In genomic region chr15:90315276-90315982, GRCh38 we compare ENCODE assay signal across 9 cellular contexts. TPM values are rescaled to one million over a fixed set of nuclear protein-coding genes. Genes with fewer than 3 reads are reported as not detected.
A peak's percentile ranks its signal among the peaks of the same experiment; 100 is the strongest.
DNase-seq lines count a peak whose midpoint lies in the region; ATAC-seq and TF ChIP-seq lines count a peak whose summit lies in the region.
"Had no signal": no experiment of that assay in that cellular context is flagged by ENCODE, and none has a peak within 500 bp of the region (broad histone marks: within the 10 kb centered on the region; RNA-seq: fewer than 3 reads in every experiment).

No MANE protein-coding gene starts in this region.

- H3K27me3 ChIP-seq in ascending aorta (no peaks in the 10 kb centered on the region), prostate gland (replicated peaks; ENCODE audit: insufficient read depth) (no peaks in the 10 kb centered on the region)

- no peak for TF ChIP-seq POLR2A in prostate gland (IDR thresholded peaks at IDR 0.05)

- peak overlapping the region in 1 of 2 donors; percentile 13 for H3K4me3 ChIP-seq in ascending aorta
- H3K4me3 ChIP-seq in prostate gland = no peak overlapping the region

- H3K36me3 ChIP-seq in ascending aorta (no peaks in the 10 kb centered on the region), prostate gland (no peaks in the 10 kb centered on the region)

- no peak for TF ChIP-seq CTCF in ascending aorta (IDR thresholded peaks at IDR 0.05)
- TF ChIP-seq CTCF in prostate gland (IDR thresholded peaks at IDR 0.05) = no peak

- H3K4me1 ChIP-seq in ascending aorta = peaks cover 6 to 12% of the 10 kb centered on the region in 2 donors
- H3K4me1 ChIP-seq in prostate gland (replicated peaks) = no peaks in the 10 kb centered on the region

- intact Hi-C loops in ascending aorta (cut with DNase I) (loop anchor here (10.0 kb wide), 1 partner anchor 299 kb away; no protein-coding TSS in a partner anchor), left ventricle myocardium superior (cut with micrococcal nuclease) (no loop called here), prostate gland (cut with DNase I) (loop anchor here (10.0 kb wide), 2 partner anchors 309 to 569 kb away; partner anchors contain the start of gene FES)

- 19% methylated on average over 5 of the region's 5 CpGs for WGBS in prostate gland

- no peaks in the 10 kb centered on the region for H3K9me3 ChIP-seq in ascending aorta
- H3K9me3 ChIP-seq in prostate gland = no peaks in the 10 kb centered on the region

- peak overlapping the region; percentile 75 to 79 for H3K27ac ChIP-seq in ascending aorta
- peak overlapping the region; percentile 58 to 78 for H3K27ac ChIP-seq in prostate gland

- DNase-seq in CD1c-positive myeloid dendritic cell (ENCODE audit: extremely low spot score) (peak; percentile 7), ascending aorta (ENCODE audit: low spot score in 2 of 2) (peak; percentile 33 to 90), left ventricle myocardium superior (peak; percentile 61), prostate gland (ENCODE audit: low spot score) (peak; percentile 91), NCI-H82 (lab: John Stamatoyannopoulos, UW) (no peak)
- DNase-seq in activated naive CD4-positive, alpha-beta T cell (lab: John Stamatoyannopoulos, UW) = no peak
- DNase-seq in stimulated activated naive CD4-positive, alpha-beta T cell treated with Interleukin-2 at 50 U/mL for 16 hours (lab: John Stamatoyannopoulos, UW) = no peak
- DNase-seq: amniotic stem cell had no signal

- ATAC-seq in left ventricle myocardium superior (peak; percentile 93), GM21529 (IDR thresholded peaks at IDR 0.05; ENCODE audit: unreplicated experiment) (no peak)

RNA-seq across cellular contexts. Expression of gene ZNF774, which starts 36.7 kb away (rescaled TPM):
- total RNA-seq in ascending aorta (0.21 TPM), left ventricle myocardium superior (4.9 TPM), prostate gland (10 to 100 TPM in 1 of 2 donors, 1 to 10 TPM in 1; 7.5 to 10.5 TPM)

RNA-seq across cellular contexts. Expression of gene NGRN, which starts 50.0 kb away (rescaled TPM):
- total RNA-seq in ascending aorta = 58.0 TPM
- total RNA-seq in left ventricle myocardium superior = 117 TPM
- 100 to 1,000 TPM; 102 to 108 TPM for total RNA-seq in prostate gland

Comparison
In these comparisons a context has a peak if more than half of its experiments do, and no peak if none do; other contexts are left out.
1. DNase-seq: peak in CD1c-positive myeloid dendritic cell (single experiment), ascending aorta (2 of 2), left ventricle myocardium superior (single experiment) and prostate gland (single experiment); none in NCI-H82 (single experiment), activated naive CD4-positive, alpha-beta T cell (0 of 4) and stimulated activated naive CD4-positive, alpha-beta T cell treated with Interleukin-2 at 50 U/mL for 16 hours (single experiment).